ENCODE assay signal across 27 cellular contexts in genomic region chr12:57624441-57625220, GRCh38. TPM values are rescaled to one million over a fixed set of nuclear protein-coding genes. Genes with fewer than 3 reads are reported as not detected.
A peak's percentile ranks its signal among the peaks of the same experiment; 100 is the strongest.
DNase-seq lines count a peak whose midpoint lies in the region; ATAC-seq, FAIRE-seq and TF ChIP-seq lines count a peak whose summit lies in the region.
"Had no signal": no experiment of that assay in that cellular context is flagged by ENCODE, and none has a peak within 500 bp of the region (broad histone marks: within the 10 kb centered on the region; RNA-seq: fewer than 3 reads in every experiment).

No MANE protein-coding gene starts in this region.

- H3K4me1 Mint-ChIP-seq in activated naive CD4-positive, alpha-beta T cell treated with anti-CD3 and anti-CD28 coated beads, Interleukin-2, amount 10 ng/mL, durations not matched to agents 7 days and 5 days = peaks cover 34% of the 10 kb centered on the region
- peaks cover 29% of the 10 kb centered on the region for H3K4me1 Mint-ChIP-seq in activated naive CD4-positive, alpha-beta T cell treated with anti-CD3 and anti-CD28 coated beads for 36 hours (ENCODE audit: low read depth)
- peaks cover 9% of the 10 kb centered on the region for H3K4me1 Mint-ChIP-seq in type B pancreatic cell (ENCODE audit: unreplicated experiment)

- peaks cover 100% of the 10 kb centered on the region for H3K27me3 Mint-ChIP-seq in activated naive CD4-positive, alpha-beta T cell treated with anti-CD3 and anti-CD28 coated beads, Interleukin-2, amount 10 ng/mL, durations not matched to agents 7 days and 5 days
- peaks cover 85% of the 10 kb centered on the region for H3K27me3 Mint-ChIP-seq in activated naive CD4-positive, alpha-beta T cell treated with anti-CD3 and anti-CD28 coated beads for 36 hours (ENCODE audit: low read depth)
- peaks cover 96% of the 10 kb centered on the region for H3K27me3 Mint-ChIP-seq in type B pancreatic cell

- intact Hi-C loops in activated naive CD4-positive, alpha-beta T cell treated with anti-CD3 and anti-CD28 coated beads for 36 hours (cut with micrococcal nuclease) = no loop called here
- intact Hi-C loops in HepG2 (cut with micrococcal nuclease; ENCODE audit: unreplicated experiment) = loop anchor here (5.0 kb wide), 1 partner anchor 102 kb away; the partner anchor contains the start of genes DDIT3 and MBD6

- CTCF ChIA-PET in activated naive CD4-positive, alpha-beta T cell treated with anti-CD3 and anti-CD28 coated beads, Interleukin-2, amount 10 ng/mL, durations not matched to agents 7 days and 5 days (lab: Charles Lee) = interaction anchor here (0.7 to 7.3 kb wide), 3 partner anchors 42 to 171 kb away, joined by 3 to 143 read pairs (median 3); no protein-coding TSS in a partner anchor
- CTCF ChIA-PET in activated naive CD4-positive, alpha-beta T cell treated with anti-CD3 and anti-CD28 coated beads for 36 hours (lab: Charles Lee) = interaction anchor here (1.0 to 5.3 kb wide), 5 partner anchors 8 to 42 kb away, joined by 3 to 41 read pairs (median 3); no protein-coding TSS in a partner anchor
- CTCF ChIA-PET in HepG2 (lab: Yijun Ruan, JAX; ENCODE audit: low intra/inter-chr PET ratio, low total read pairs) = interaction anchor here (1.3 kb wide), 1 partner anchor 41 kb away, joined by 3 read pairs; no protein-coding TSS in a partner anchor

- no peak overlapping the region for H3K4me3 Mint-ChIP-seq in activated naive CD4-positive, alpha-beta T cell treated with anti-CD3 and anti-CD28 coated beads, Interleukin-2, amount 10 ng/mL, durations not matched to agents 7 days and 5 days
- no peak overlapping the region for H3K4me3 Mint-ChIP-seq in activated naive CD4-positive, alpha-beta T cell treated with anti-CD3 and anti-CD28 coated beads for 36 hours
- H3K4me3 Mint-ChIP-seq in type B pancreatic cell = peak overlapping the region; percentile 7
- H3K4me3 Mint-ChIP-seq: CD8-positive, alpha-beta memory T cell had no signal

- H3K4me1 ChIP-seq in HepG2 (ENCODE audit: insufficient read depth, low read length) = peaks cover 39% of the 10 kb centered on the region
- H3K4me1 ChIP-seq in foreskin keratinocyte = no peaks in the 10 kb centered on the region
- H3K4me1 ChIP-seq: BE2C had no signal

- no peak overlapping the region for H3K27ac Mint-ChIP-seq in activated naive CD4-positive, alpha-beta T cell treated with anti-CD3 and anti-CD28 coated beads, Interleukin-2, amount 10 ng/mL, durations not matched to agents 7 days and 5 days
- no peak overlapping the region for H3K27ac Mint-ChIP-seq in activated naive CD4-positive, alpha-beta T cell treated with anti-CD3 and anti-CD28 coated beads for 36 hours
- H3K27ac Mint-ChIP-seq in type B pancreatic cell = no peak overlapping the region

- ATAC-seq in HepG2 = no peak
- ATAC-seq in foreskin keratinocyte = no peak

- in situ Hi-C loops in HepG2 (cut with HindIII; ENCODE audit: extremely low pct_ligation_motif_present, low pct_unique_long_range_greater_than_20kb) = loop anchor here (5.0 kb wide), 1 partner anchor 42 kb away; no protein-coding TSS in a partner anchor

- H2AFZ ChIP-seq in HepG2 (ENCODE audit: low read length) = no peak overlapping the region

- H3K9ac ChIP-seq in HepG2 (ENCODE audit: insufficient read depth, low read depth, low read length) = no peak overlapping the region

- DNase-seq in activated naive CD4-positive, alpha-beta T cell treated with anti-CD3 and anti-CD28 coated beads, Interleukin-2, amount 10 ng/mL, durations not matched to agents 7 days and 5 days = peak; percentile 16
- no peak for DNase-seq in activated naive CD4-positive, alpha-beta T cell treated with anti-CD3 and anti-CD28 coated beads for 36 hours
- DNase-seq in coronary artery (ENCODE audit: low spot score) (peak; percentile 36), HepG2 (ENCODE audit: low spot score) (no peak), type B pancreatic cell (ENCODE audit: extremely low spot score, unreplicated experiment) (no peak), foreskin keratinocyte (no peak), EL (no peak), GM10266 (ENCODE audit: extremely low spot score) (no peak)
- DNase-seq: ACHN; BE2C; CD8-positive, alpha-beta memory T cell; DMS 273 treated with DMSO at 0.1 percent for 48 hours; DMS79; GF-D8; Karpas-422; NCI-H1092; NCI-H1417 treated with DMSO at 0.1 percent for 48 hours; NCI-H1694 treated with DMSO at 0.1 percent for 48 hours; NCI-H2081; NCI-H345; NCI-H510A treated with DMSO at 0.1 percent for 48 hours; NCI-H774 had no signal

- H4K20me1 ChIP-seq in HepG2 (ENCODE audit: insufficient read depth, low read length) = no peaks in the 10 kb centered on the region

- TF ChIP-seq EP300 in HepG2 (IDR thresholded peaks at IDR 0.05; ENCODE audit: low read depth in 2 of 2, low read length in 2 of 2) (no peak), HepG2 (CRISPR knock-in tag; IDR thresholded peaks at IDR 0.05; ENCODE audit: borderline replicate concordance) (no peak)

- H3K4me3 ChIP-seq in coronary artery (no peak overlapping the region), HepG2 (replicated peaks in 1 of 3; ENCODE audit: insufficient read depth in 1 of 3, low read depth in 2 of 3, low read length in 3 of 3) (no peak overlapping the region)

- POLR2A ChIA-PET in HepG2 (lab: Yijun Ruan, JAX) = no interaction called here

- H3K9me3 Mint-ChIP-seq in activated naive CD4-positive, alpha-beta T cell treated with anti-CD3 and anti-CD28 coated beads, Interleukin-2, amount 10 ng/mL, durations not matched to agents 7 days and 5 days = no peaks in the 10 kb centered on the region
- no peaks in the 10 kb centered on the region for H3K9me3 Mint-ChIP-seq in activated naive CD4-positive, alpha-beta T cell treated with anti-CD3 and anti-CD28 coated beads for 36 hours
- H3K9me3 Mint-ChIP-seq in type B pancreatic cell = no peaks in the 10 kb centered on the region
- H3K9me3 Mint-ChIP-seq: CD8-positive, alpha-beta memory T cell had no signal

- H3K36me3 ChIP-seq in HepG2 (replicated peaks in 1 of 2; ENCODE audit: control insufficient read depth in 1 of 2, insufficient read depth in 2 of 2, low read length in 2 of 2) = 0 out of 5 replicates have a peak, but pooled peaks cover 0 to 3% of the 10 kb centered on the region in 2 experiments

- no peak for TF ChIP-seq RAD21 in HepG2 (CRISPR knock-in tag; IDR thresholded peaks at IDR 0.05)

- 38% methylated on average over 8 of the region's 8 CpGs for WGBS in HepG2 (ENCODE audit: low lambda C conversion rate)

- no peaks in the 10 kb centered on the region for H3K79me2 ChIP-seq in HepG2 (ENCODE audit: insufficient read depth, low read length)

- no peak for FAIRE-seq in HepG2 (lab: Jason Lieb, UNC)
- FAIRE-seq: GM19239, H54, RCC 7860 had no signal

- no peak overlapping the region for H3K27ac ChIP-seq in coronary artery
- no peak overlapping the region for H3K27ac ChIP-seq in HepG2 (ENCODE audit: extremely low read length, insufficient read depth, low read length)
- H3K27ac ChIP-seq in foreskin keratinocyte = no peak overlapping the region
- H3K27ac ChIP-seq: 22Rv1 had no signal

- H3K36me3 Mint-ChIP-seq in activated naive CD4-positive, alpha-beta T cell treated with anti-CD3 and anti-CD28 coated beads, Interleukin-2, amount 10 ng/mL, durations not matched to agents 7 days and 5 days = no peaks in the 10 kb centered on the region
- H3K36me3 Mint-ChIP-seq in activated naive CD4-positive, alpha-beta T cell treated with anti-CD3 and anti-CD28 coated beads for 36 hours (ENCODE audit: low read depth) = no peaks in the 10 kb centered on the region
- peaks cover 3% of the 10 kb centered on the region for H3K36me3 Mint-ChIP-seq in type B pancreatic cell

- no peak for TF ChIP-seq POLR2A in HepG2 (IDR thresholded peaks at IDR 0.05; ENCODE audit: insufficient read depth in 1 of 2, low read depth in 2 of 2, low read length in 2 of 2)

- no peak overlapping the region for H3K4me2 ChIP-seq in HepG2 (ENCODE audit: low read depth, low read length)

- TF ChIP-seq CTCF in coronary artery (IDR thresholded peaks at IDR 0.05) = no peak
- no peak for TF ChIP-seq CTCF in HepG2 (CRISPR knock-in tag; IDR thresholded peaks at IDR 0.05)
- TF ChIP-seq CTCF in type B pancreatic cell (conservative IDR thresholded peaks at IDR 0.05) = no peak
- TF ChIP-seq CTCF in foreskin keratinocyte (conservative IDR thresholded peaks at IDR 0.05) = no peak
- TF ChIP-seq CTCF in GM10266 (IDR thresholded peaks at IDR 0.05; ENCODE audit: control insufficient read depth, insufficient read depth, low read depth, missing control alignments) = no peak

- BruUV-seq in HepG2 (replicated peaks; lab: Mats Ljungman, UMichigan) = no TSS peak

- H3K27me3 ChIP-seq in HepG2 (ENCODE audit: control insufficient read depth in 1 of 2, insufficient read depth in 2 of 2, low read length in 2 of 2) = peaks cover 16 to 42% of the 10 kb centered on the region in 2 experiments
- H3K27me3 ChIP-seq in foreskin keratinocyte = peaks cover 100% of the 10 kb centered on the region

- H3K9me3 ChIP-seq in HepG2 (ENCODE audit: low read length) = no peaks in the 10 kb centered on the region
- H3K9me3 ChIP-seq: BE2C had no signal

RNA-seq across cellular contexts. Expression of gene B4GALNT1, which starts 8.4 kb away (rescaled TPM):
- total RNA-seq in activated naive CD4-positive, alpha-beta T cell treated with anti-CD3 and anti-CD28 coated beads for 36 hours = 1 to 10 TPM; 1.4 to 1.8 TPM
- total RNA-seq in HepG2 (2016; rRNA removed; fragmentation: Illumina TruSeq; extraction: Trizol) = 1.9 and 4.5 TPM in 2 replicates
- total RNA-seq in HepG2 (2016; cell fraction: cytosol; rRNA removed; fragmentation: Illumina TruSeq; extraction: Trizol; ENCODE audit: low read depth) = 1.8 and 2.2 TPM in 2 replicates
- 2.9 and 5.7 TPM in 2 replicates for total RNA-seq in HepG2 (2016; cell fraction: insoluble cytoplasmic fraction; rRNA removed; fragmentation: Illumina TruSeq; extraction: Trizol)
- 2.5 and 3.5 TPM in 2 replicates for total RNA-seq in HepG2 (2016; cell fraction: membrane; rRNA removed; fragmentation: Illumina TruSeq; extraction: Trizol)
- total RNA-seq in HepG2 (2016; cell fraction: nucleus; rRNA removed; fragmentation: Illumina TruSeq; extraction: Trizol) = 5.8 and 8.3 TPM in 2 replicates
- polyA plus RNA-seq in HepG2 (2011; rRNA removed) = 5.4 and 5.9 TPM in 2 replicates
- polyA plus RNA-seq in HepG2 (2011; cell fraction: cytosol; rRNA removed) = 2.9 and 4.0 TPM in 2 replicates
- 18.7 and 19.0 TPM in 2 replicates for polyA plus RNA-seq in HepG2 (2011; cell fraction: nucleus; rRNA removed)
- 1.8 and 3.8 TPM in 2 replicates for polyA plus RNA-seq in HepG2 (2012)
- 0.94 and 1.2 TPM in 2 replicates for polyA plus RNA-seq in HepG2 (2016; cell fraction: cytosol; fragmentation: Illumina TruSeq; extraction: Trizol; ENCODE audit: low read depth)
- 3.4 and 3.9 TPM in 2 replicates for polyA plus RNA-seq in HepG2 (2016; cell fraction: insoluble cytoplasmic fraction; fragmentation: Illumina TruSeq; extraction: Trizol; ENCODE audit: low read depth)
- polyA plus RNA-seq in HepG2 (2016; cell fraction: membrane; fragmentation: Illumina TruSeq; extraction: Trizol; ENCODE audit: low read depth) = 2.4 and 2.9 TPM in 2 replicates
- polyA plus RNA-seq in HepG2 (2016; cell fraction: nucleus; fragmentation: Illumina TruSeq; extraction: Trizol; ENCODE audit: insufficient read depth, low read depth) = 13.0 and 13.7 TPM in 2 replicates
- 8.1 and 22.4 TPM in 2 replicates for polyA minus RNA-seq in HepG2 (2011; rRNA and poly(A)+ RNA removed; ENCODE audit: low replicate concordance)
- polyA minus RNA-seq in HepG2 (2011; cell fraction: cytosol; rRNA and poly(A)+ RNA removed) = 2.5 and 3.0 TPM in 2 replicates
- polyA minus RNA-seq in HepG2 (2011; cell fraction: nucleus; rRNA and poly(A)+ RNA removed) = 8.2 and 8.8 TPM in 2 replicates
- total RNA-seq in type B pancreatic cell (ENCODE audit: low replicate concordance) = 0.64 and 5.9 TPM in 2 replicates
- 0.25 and 0.51 TPM in 2 replicates for total RNA-seq in foreskin keratinocyte
- 0.38 and 0.50 TPM in 2 replicates for polyA plus RNA-seq in foreskin keratinocyte
- polyA plus RNA-seq: CD14-positive monocyte; CD8-positive, alpha-beta memory T cell had no signal

RNA-seq across cellular contexts. Expression of gene ARHGEF25, which starts 13.4 kb away (rescaled TPM):
- 1 to 10 TPM; 1.4 to 1.5 TPM for total RNA-seq in activated naive CD4-positive, alpha-beta T cell treated with anti-CD3 and anti-CD28 coated beads for 36 hours
- total RNA-seq in HepG2 (2016; rRNA removed; fragmentation: Illumina TruSeq; extraction: Trizol) (10.1 and 11.5 TPM in 2 replicates), type B pancreatic cell (ENCODE audit: low replicate concordance) (4.7 and 34.6 TPM in 2 replicates), foreskin keratinocyte (1.2 and 1.7 TPM in 2 replicates)
- total RNA-seq in HepG2 (2016; cell fraction: cytosol; rRNA removed; fragmentation: Illumina TruSeq; extraction: Trizol; ENCODE audit: low read depth) = 8.4 and 8.9 TPM in 2 replicates
- total RNA-seq in HepG2 (2016; cell fraction: insoluble cytoplasmic fraction; rRNA removed; fragmentation: Illumina TruSeq; extraction: Trizol) = 8.3 and 14.8 TPM in 2 replicates
- total RNA-seq in HepG2 (2016; cell fraction: membrane; rRNA removed; fragmentation: Illumina TruSeq; extraction: Trizol) = 16.1 and 18.0 TPM in 2 replicates
- total RNA-seq in HepG2 (2016; cell fraction: nucleus; rRNA removed; fragmentation: Illumina TruSeq; extraction: Trizol) = 9.2 and 9.6 TPM in 2 replicates
- polyA plus RNA-seq in HepG2 (2011; rRNA removed) (12.5 and 15.3 TPM in 2 replicates), foreskin keratinocyte (1.4 and 1.9 TPM in 2 replicates)
- 8.5 and 8.9 TPM in 2 replicates for polyA plus RNA-seq in HepG2 (2011; cell fraction: cytosol; rRNA removed)
- 77.8 and 83.0 TPM in 2 replicates for polyA plus RNA-seq in HepG2 (2011; cell fraction: nucleus; rRNA removed)
- 15.4 and 15.7 TPM in 2 replicates for polyA plus RNA-seq in HepG2 (2012)
- polyA plus RNA-seq in HepG2 (2016; cell fraction: cytosol; fragmentation: Illumina TruSeq; extraction: Trizol; ENCODE audit: low read depth) = 6.4 and 8.2 TPM in 2 replicates
- polyA plus RNA-seq in HepG2 (2016; cell fraction: insoluble cytoplasmic fraction; fragmentation: Illumina TruSeq; extraction: Trizol; ENCODE audit: low read depth) = 8.6 and 9.4 TPM in 2 replicates
- 11.4 and 11.5 TPM in 2 replicates for polyA plus RNA-seq in HepG2 (2016; cell fraction: membrane; fragmentation: Illumina TruSeq; extraction: Trizol; ENCODE audit: low read depth)
- polyA plus RNA-seq in HepG2 (2016; cell fraction: nucleus; fragmentation: Illumina TruSeq; extraction: Trizol; ENCODE audit: insufficient read depth, low read depth) = 21.2 and 28.6 TPM in 2 replicates
- polyA minus RNA-seq in HepG2 (2011; rRNA and poly(A)+ RNA removed; ENCODE audit: low replicate concordance) = 6.2 TPM in 1 of 2 replicates, not detected in the other
- polyA minus RNA-seq in HepG2 (2011; cell fraction: cytosol; rRNA and poly(A)+ RNA removed) = 2.9 and 3.3 TPM in 2 replicates
- 11.8 and 12.6 TPM in 2 replicates for polyA minus RNA-seq in HepG2 (2011; cell fraction: nucleus; rRNA and poly(A)+ RNA removed)
- polyA plus RNA-seq: CD14-positive monocyte; CD8-positive, alpha-beta memory T cell had no signal

RNA-seq across cellular contexts. Expression of gene DTX3, which starts 20.0 kb away (rescaled TPM):
- total RNA-seq in activated naive CD4-positive, alpha-beta T cell treated with anti-CD3 and anti-CD28 coated beads for 36 hours = 10 to 100 TPM; 15.8 to 16.2 TPM
- total RNA-seq in HepG2 (2016; rRNA removed; fragmentation: Illumina TruSeq; extraction: Trizol) (5.4 and 9.0 TPM in 2 replicates), type B pancreatic cell (ENCODE audit: low replicate concordance) (21.5 and 65.5 TPM in 2 replicates), foreskin keratinocyte (8.8 and 10.4 TPM in 2 replicates)
- total RNA-seq in HepG2 (2016; cell fraction: cytosol; rRNA removed; fragmentation: Illumina TruSeq; extraction: Trizol; ENCODE audit: low read depth) = 4.1 and 4.8 TPM in 2 replicates
- 4.3 and 9.2 TPM in 2 replicates for total RNA-seq in HepG2 (2016; cell fraction: insoluble cytoplasmic fraction; rRNA removed; fragmentation: Illumina TruSeq; extraction: Trizol)
- 8.4 and 9.4 TPM in 2 replicates for total RNA-seq in HepG2 (2016; cell fraction: membrane; rRNA removed; fragmentation: Illumina TruSeq; extraction: Trizol)
- total RNA-seq in HepG2 (2016; cell fraction: nucleus; rRNA removed; fragmentation: Illumina TruSeq; extraction: Trizol) = 9.5 and 11.0 TPM in 2 replicates
- polyA plus RNA-seq in HepG2 (2011; rRNA removed) (27.2 and 28.7 TPM in 2 replicates), foreskin keratinocyte (11.1 and 11.2 TPM in 2 replicates)
- polyA plus RNA-seq in HepG2 (2011; cell fraction: cytosol; rRNA removed) = 13.0 and 16.9 TPM in 2 replicates
- polyA plus RNA-seq in HepG2 (2011; cell fraction: nucleus; rRNA removed) = 170 and 204 TPM in 2 replicates
- 11.6 and 13.9 TPM in 2 replicates for polyA plus RNA-seq in HepG2 (2012)
- polyA plus RNA-seq in HepG2 (2016; cell fraction: cytosol; fragmentation: Illumina TruSeq; extraction: Trizol; ENCODE audit: low read depth) = 4.0 and 4.6 TPM in 2 replicates
- 6.2 and 8.3 TPM in 2 replicates for polyA plus RNA-seq in HepG2 (2016; cell fraction: insoluble cytoplasmic fraction; fragmentation: Illumina TruSeq; extraction: Trizol; ENCODE audit: low read depth)
- 9.6 and 10.1 TPM in 2 replicates for polyA plus RNA-seq in HepG2 (2016; cell fraction: membrane; fragmentation: Illumina TruSeq; extraction: Trizol; ENCODE audit: low read depth)
- polyA plus RNA-seq in HepG2 (2016; cell fraction: nucleus; fragmentation: Illumina TruSeq; extraction: Trizol; ENCODE audit: insufficient read depth, low read depth) = 29.4 and 32.9 TPM in 2 replicates
- polyA minus RNA-seq in HepG2 (2011; rRNA and poly(A)+ RNA removed; ENCODE audit: low replicate concordance) = 16.3 TPM in 1 of 2 replicates, not detected in the other
- polyA minus RNA-seq in HepG2 (2011; cell fraction: cytosol; rRNA and poly(A)+ RNA removed) = 4.4 and 6.0 TPM in 2 replicates
- 14.5 and 15.1 TPM in 2 replicates for polyA minus RNA-seq in HepG2 (2011; cell fraction: nucleus; rRNA and poly(A)+ RNA removed)

RNA-seq across cellular contexts. Expression of gene PIP4K2C, which starts 33.6 kb away (rescaled TPM):
- 10 to 100 TPM; 11.8 to 12.7 TPM for total RNA-seq in activated naive CD4-positive, alpha-beta T cell treated with anti-CD3 and anti-CD28 coated beads for 36 hours
- 23.6 and 26.4 TPM in 2 replicates for total RNA-seq in HepG2 (2016; rRNA removed; fragmentation: Illumina TruSeq; extraction: Trizol)
- total RNA-seq in HepG2 (2016; cell fraction: cytosol; rRNA removed; fragmentation: Illumina TruSeq; extraction: Trizol; ENCODE audit: low read depth) = 2.6 and 2.8 TPM in 2 replicates
- total RNA-seq in HepG2 (2016; cell fraction: insoluble cytoplasmic fraction; rRNA removed; fragmentation: Illumina TruSeq; extraction: Trizol) = 19.8 and 28.3 TPM in 2 replicates
- total RNA-seq in HepG2 (2016; cell fraction: membrane; rRNA removed; fragmentation: Illumina TruSeq; extraction: Trizol) = 9.9 and 10.2 TPM in 2 replicates
- 23.9 TPM in 2 replicates for total RNA-seq in HepG2 (2016; cell fraction: nucleus; rRNA removed; fragmentation: Illumina TruSeq; extraction: Trizol)
- polyA plus RNA-seq in HepG2 (2011; rRNA removed) = 21.7 and 23.3 TPM in 2 replicates
- polyA plus RNA-seq in HepG2 (2011; cell fraction: cytosol; rRNA removed) = 13.2 and 18.6 TPM in 2 replicates
- polyA plus RNA-seq in HepG2 (2011; cell fraction: nucleus; rRNA removed) = 26.0 and 28.4 TPM in 2 replicates
- 14.2 and 18.4 TPM in 2 replicates for polyA plus RNA-seq in HepG2 (2012)
- polyA plus RNA-seq in HepG2 (2016; cell fraction: cytosol; fragmentation: Illumina TruSeq; extraction: Trizol; ENCODE audit: low read depth) = 2.2 and 2.3 TPM in 2 replicates
- 16.8 and 23.7 TPM in 2 replicates for polyA plus RNA-seq in HepG2 (2016; cell fraction: insoluble cytoplasmic fraction; fragmentation: Illumina TruSeq; extraction: Trizol; ENCODE audit: low read depth)
- polyA plus RNA-seq in HepG2 (2016; cell fraction: membrane; fragmentation: Illumina TruSeq; extraction: Trizol; ENCODE audit: low read depth) = 6.3 and 6.4 TPM in 2 replicates
- 34.3 and 34.5 TPM in 2 replicates for polyA plus RNA-seq in HepG2 (2016; cell fraction: nucleus; fragmentation: Illumina TruSeq; extraction: Trizol; ENCODE audit: insufficient read depth, low read depth)
- polyA minus RNA-seq in HepG2 (2011; rRNA and poly(A)+ RNA removed; ENCODE audit: low replicate concordance) = 20.4 and 21.5 TPM in 2 replicates
- polyA minus RNA-seq in HepG2 (2011; cell fraction: cytosol; rRNA and poly(A)+ RNA removed) = 12.7 and 13.5 TPM in 2 replicates
- 8.1 and 11.4 TPM in 2 replicates for polyA minus RNA-seq in HepG2 (2011; cell fraction: nucleus; rRNA and poly(A)+ RNA removed)
- total RNA-seq in type B pancreatic cell (ENCODE audit: low replicate concordance) = 27.6 and 35.6 TPM in 2 replicates
- 48.4 and 57.8 TPM in 2 replicates for total RNA-seq in foreskin keratinocyte
- polyA plus RNA-seq in foreskin keratinocyte = 34.8 and 35.8 TPM in 2 replicates

Comparison
In these comparisons a context has a peak if more than half of its experiments do, and no peak if none do; other contexts are left out.
1. DNase-seq: peak in activated naive CD4-positive, alpha-beta T cell treated with anti-CD3 and anti-CD28 coated beads, Interleukin-2, amount 10 ng/mL, durations not matched to agents 7 days and 5 days (single experiment) and coronary artery (single experiment); none in activated naive CD4-positive, alpha-beta T cell treated with anti-CD3 and anti-CD28 coated beads for 36 hours (single experiment), HepG2 (single experiment), type B pancreatic cell (single experiment), foreskin keratinocyte (0 of 2), EL (single experiment) and GM10266 (single experiment).